ENCODE assay signal across 9 cellular contexts in genomic region chr14:21997300-21997699, GRCh38.
DNase-seq lines count a peak whose midpoint lies in the region; ATAC-seq and TF ChIP-seq lines count a peak whose summit lies in the region.
"Had no signal": no experiment of that assay in that cellular context is flagged by ENCODE, and none has a peak within 500 bp of the region (broad histone marks: within the 10 kb centered on the region; RNA-seq: fewer than 3 reads in every experiment).

No MANE protein-coding gene starts in this region.

- no peaks in the 10 kb centered on the region for H3K36me3 Mint-ChIP-seq in Caco-2 (ENCODE audit: insufficient read depth, unreplicated experiment)
- H3K36me3 Mint-ChIP-seq in activated CD8-positive, alpha-beta T cell treated with anti-CD3 and anti-CD28 coated beads for 36 hours (ENCODE audit: low read depth): peaks cover 9% of the 10 kb centered on the region

- H3K4me1 Mint-ChIP-seq in Caco-2 (ENCODE audit: low read depth, unreplicated experiment): peaks cover 4% of the 10 kb centered on the region
- peaks cover 20% of the 10 kb centered on the region for H3K4me1 Mint-ChIP-seq in activated CD8-positive, alpha-beta T cell treated with anti-CD3 and anti-CD28 coated beads for 36 hours (ENCODE audit: low read depth)

- in situ Hi-C loops in KBM-7 (cut with MboI; ENCODE audit: low pct_unique_long_range_greater_than_20kb, low sequenced_read_pairs): no loop called here

- intact Hi-C loops in Caco-2 (cut with micrococcal nuclease; ENCODE audit: unreplicated experiment): loop anchor here (2.0 kb wide), 1 partner anchor 104 kb away; no protein-coding TSS in a partner anchor
- intact Hi-C loops in activated CD8-positive, alpha-beta T cell treated with anti-CD3 and anti-CD28 coated beads for 36 hours (cut with micrococcal nuclease): no loop called here

- DNase-seq in Caco-2: peak in 1 of 2 experiments; percentile 10
- DNase-seq in KBM-7: peak; percentile 8
- DNase-seq in activated CD8-positive, alpha-beta T cell treated with anti-CD3 and anti-CD28 coated beads for 36 hours: peak; percentile 66
- DNase-seq in kidney epithelial cell (ENCODE audit: low read depth): no peak
- DNase-seq in cortex of kidney (lab: John Stamatoyannopoulos, UW): no peak
- DNase-seq in HK-2 (ENCODE audit: unreplicated experiment): no peak
- DNase-seq: NCI-H524 treated with DMSO at 0.1 percent for 48 hours had no signal

- no peaks in the 10 kb centered on the region for H3K9me3 Mint-ChIP-seq in Caco-2 (ENCODE audit: unreplicated experiment)
- H3K9me3 Mint-ChIP-seq in activated CD8-positive, alpha-beta T cell treated with anti-CD3 and anti-CD28 coated beads for 36 hours: no peaks in the 10 kb centered on the region

- H3K36me3 ChIP-seq in Caco-2 (ENCODE audit: control insufficient read depth, insufficient read depth, low read length) (no peaks in the 10 kb centered on the region), kidney epithelial cell (ENCODE audit: control insufficient read depth, insufficient read depth, low read length) (no peaks in the 10 kb centered on the region)

- no peaks in the 10 kb centered on the region for H3K27me3 ChIP-seq in Caco-2 (replicated peaks; ENCODE audit: control insufficient read depth, insufficient read depth, low read length)
- no peaks in the 10 kb centered on the region for H3K27me3 ChIP-seq in kidney epithelial cell (ENCODE audit: control insufficient read depth, insufficient read depth, low read length)

- TF ChIP-seq CTCF in Caco-2 (IDR thresholded peaks at IDR 0.05; ENCODE audit: insufficient read depth in 1 of 2, low read depth in 1 of 2, low read length in 1 of 2, severe bottlenecking in 1 of 2, unreplicated experiment in 1 of 2) (peak; percentile 15 to 56), kidney epithelial cell (IDR thresholded peaks at IDR 0.05; ENCODE audit: insufficient read depth, low read length, poor library complexity, severe bottlenecking) (peak; percentile 35)
- peak; percentile 33 for TF ChIP-seq CTCF in activated CD8-positive, alpha-beta T cell treated with anti-CD3 and anti-CD28 coated beads for 36 hours (IDR thresholded peaks at IDR 0.05)

- CTCF ChIA-PET in Caco-2 (lab: Charles Lee): interaction anchor here (0.6 to 1.5 kb wide), 14 partner anchors 9 to 356 kb away, joined by 3 to 18 read pairs (median 3); no protein-coding TSS in a partner anchor
- CTCF ChIA-PET in activated CD8-positive, alpha-beta T cell treated with anti-CD3 and anti-CD28 coated beads for 36 hours (lab: Charles Lee): interaction anchor here (0.6 to 4.4 kb wide), 29 partner anchors 9 to 573 kb away, joined by 3 to 51 read pairs (median 4); no protein-coding TSS in a partner anchor

- POLR2A ChIA-PET in Caco-2 (lab: Charles Lee): no interaction called here
- POLR2A ChIA-PET in activated CD8-positive, alpha-beta T cell treated with anti-CD3 and anti-CD28 coated beads for 36 hours (lab: Charles Lee): interaction anchor here (0.7 to 2.8 kb wide), 7 partner anchors 504 to 559 kb away, joined by 3 to 12 read pairs (median 5); no protein-coding TSS in a partner anchor

- BruUV-seq in Caco-2 (replicated peaks; lab: Mats Ljungman, UMichigan): no TSS peak

- no peaks in the 10 kb centered on the region for H3K9me3 ChIP-seq in Caco-2

- H3K4me1 ChIP-seq in Caco-2: no peaks in the 10 kb centered on the region

- H3K27me3 Mint-ChIP-seq in Caco-2 (ENCODE audit: insufficient read depth, unreplicated experiment): peaks cover 7% of the 10 kb centered on the region
- no peaks in the 10 kb centered on the region for H3K27me3 Mint-ChIP-seq in activated CD8-positive, alpha-beta T cell treated with anti-CD3 and anti-CD28 coated beads for 36 hours

- no peak overlapping the region for H3K4me3 Mint-ChIP-seq in Caco-2 (ENCODE audit: unreplicated experiment)
- peak overlapping the region; percentile 95 for H3K4me3 Mint-ChIP-seq in activated CD8-positive, alpha-beta T cell treated with anti-CD3 and anti-CD28 coated beads for 36 hours

- no peak overlapping the region for H3K4me3 ChIP-seq in Caco-2 (ENCODE audit: low read depth, low read length)
- H3K4me3 ChIP-seq in kidney epithelial cell (ENCODE audit: low read depth, low read length): no peak overlapping the region

- ATAC-seq in activated CD8-positive, alpha-beta T cell treated with anti-CD3 and anti-CD28 coated beads for 36 hours: peak; percentile 88
- ATAC-seq in GM21576 (IDR thresholded peaks at IDR 0.05; ENCODE audit: unreplicated experiment) (no peak), GM21528 (IDR thresholded peaks at IDR 0.05; ENCODE audit: low FRiP score, unreplicated experiment) (no peak)

- no peak overlapping the region for H3K27ac Mint-ChIP-seq in Caco-2 (ENCODE audit: unreplicated experiment)
- peak overlapping the region; percentile 96 for H3K27ac Mint-ChIP-seq in activated CD8-positive, alpha-beta T cell treated with anti-CD3 and anti-CD28 coated beads for 36 hours

Comparison
In these comparisons a context has a peak if more than half of its experiments do, and no peak if none do; other contexts are left out.
1. DNase-seq: peak in KBM-7 (single experiment) and activated CD8-positive, alpha-beta T cell treated with anti-CD3 and anti-CD28 coated beads for 36 hours (single experiment); none in kidney epithelial cell (single experiment), cortex of kidney (single experiment) and HK-2 (single experiment).
2. Peak in every context shown above with its lines, with median percentiles within 50 percentile points of each other: CTCF ChIP-seq.